18 cellular contexts compared by ENCODE assay signal in the genomic region with DNA sequence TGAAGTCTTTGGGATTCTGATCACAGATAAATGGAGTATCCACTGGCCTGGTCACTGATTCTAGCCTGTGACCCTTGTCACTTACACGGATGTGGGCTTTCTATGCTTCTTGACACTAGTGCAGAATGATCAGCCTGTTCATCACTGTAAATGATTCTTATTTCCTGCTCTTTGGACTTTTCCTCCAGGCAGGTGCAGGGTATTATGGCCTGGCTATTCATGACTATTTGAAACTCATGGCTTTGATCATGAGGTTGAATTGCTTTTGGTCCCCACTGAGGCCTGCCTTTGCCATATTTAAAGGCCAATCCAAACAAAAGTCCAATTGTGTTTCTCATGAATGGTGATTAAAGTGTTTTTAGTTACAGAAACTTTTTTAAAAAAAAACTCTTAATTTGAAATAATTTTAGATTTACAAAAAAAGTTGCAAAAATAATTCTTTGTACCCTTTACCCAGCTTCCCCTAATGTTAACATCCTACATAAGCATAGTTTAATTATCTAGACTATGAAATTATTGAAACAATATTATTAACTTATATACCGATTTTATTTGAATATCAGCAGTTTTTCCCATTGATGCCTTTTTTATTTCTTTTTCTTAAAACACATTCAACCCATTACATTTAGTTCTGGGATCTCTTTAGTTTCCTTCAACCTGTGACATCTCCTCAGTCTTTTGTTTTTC.
DNase-seq lines count a peak whose midpoint lies in the region; FAIRE-seq and TF ChIP-seq lines count a peak whose summit lies in the region.
"Had no signal": no experiment of that assay in that cellular context is flagged by ENCODE, and none has a peak within 500 bp of the region (broad histone marks: within the 10 kb centered on the region; RNA-seq: fewer than 3 reads in every experiment).

No MANE protein-coding gene starts in this region.

- no peak for TF ChIP-seq CTCF in osteocyte (IDR thresholded peaks at IDR 0.05)

- no peaks in the 10 kb centered on the region for H3K9me3 Mint-ChIP-seq in osteocyte (ENCODE audit: unreplicated experiment)

- FAIRE-seq in GM19239 (lab: Jason Lieb, UNC) = peak; percentile 14
- FAIRE-seq: RCC 7860 had no signal

- no peaks in the 10 kb centered on the region for H3K27me3 Mint-ChIP-seq in osteocyte (ENCODE audit: unreplicated experiment)
- H3K27me3 Mint-ChIP-seq: CD4-positive, CD25-positive, alpha-beta regulatory T cell had no signal

- DNase-seq in GM19239 (ENCODE audit: insufficient read length, low spot score) (no peak), SK-MEL-5 (ENCODE audit: low read depth, low spot score) (peak; percentile 43), foreskin melanocyte (peak; percentile 53), osteocyte (ENCODE audit: extremely low spot score, unreplicated experiment) (no peak), SW 1271 (lab: John Stamatoyannopoulos, UW) (no peak), Kasumi-1 (lab: John Stamatoyannopoulos, UW) (no peak)
- no peak for DNase-seq in activated T-cell treated with anti-CD3 and anti-CD28 coated beads, Interleukin-2, amount 50 U/mL, for 1 hour
- DNase-seq: Calu3; CD4-positive, CD25-positive, alpha-beta regulatory T cell; DMS79; KBM-7; NCI-H1436 treated with DMSO at 0.1 percent for 48 hours; NCI-H2081 treated with DMSO at 0.1 percent for 48 hours; NCI-H226; NCI-H524 treated with DMSO at 0.1 percent for 48 hours; Right ventricle myocardium superior; SK-N-SH had no signal

- in situ Hi-C loops in SK-MEL-5 (cut with HindIII; ENCODE audit: low pct_unique_long_range_greater_than_20kb, low sequenced_read_pairs) = no loop called here

- peaks cover 43% of the 10 kb centered on the region for H3K4me1 Mint-ChIP-seq in osteocyte (ENCODE audit: unreplicated experiment)

- H3K36me3 Mint-ChIP-seq in osteocyte (ENCODE audit: unreplicated experiment) = peaks cover 7% of the 10 kb centered on the region

- H3K27ac Mint-ChIP-seq in osteocyte (ENCODE audit: unreplicated experiment) = peak overlapping the region; percentile 19

- H3K4me3 Mint-ChIP-seq in osteocyte (ENCODE audit: unreplicated experiment) = no peak overlapping the region
- H3K4me3 Mint-ChIP-seq: CD4-positive, CD25-positive, alpha-beta regulatory T cell had no signal

Comparison
In these comparisons a context has a peak if more than half of its experiments do, and no peak if none do; other contexts are left out.
1. DNase-seq: peak in SK-MEL-5 (single experiment) and foreskin melanocyte (single experiment); none in GM19239 (single experiment), osteocyte (single experiment), SW 1271 (0 of 2), Kasumi-1 (0 of 2) and activated T-cell treated with anti-CD3 and anti-CD28 coated beads, Interleukin-2, amount 50 U/mL, for 1 hour (single experiment).